In the genomic region with DNA sequence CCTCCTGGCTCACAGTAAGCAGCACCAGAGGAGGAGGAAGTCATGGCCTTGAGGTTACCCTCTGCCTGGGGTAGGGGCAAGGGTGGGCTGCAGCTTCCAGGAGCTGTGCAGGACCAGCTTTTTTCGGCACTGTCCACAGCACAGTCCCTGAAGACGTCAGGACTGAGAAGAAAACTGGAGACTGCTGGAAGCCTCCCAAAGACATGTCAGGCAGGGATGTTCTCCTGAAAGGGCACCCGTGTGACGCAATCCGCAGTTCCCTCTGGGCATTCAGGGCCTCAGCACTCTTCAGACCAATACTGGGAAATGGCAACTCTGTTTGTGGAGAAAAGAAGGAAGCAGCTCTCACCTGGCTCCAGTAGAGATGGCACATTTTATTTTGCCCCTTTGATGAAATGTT, we compare ENCODE assay signal across 14 cellular contexts.
DNase-seq lines count a peak whose midpoint lies in the region; ATAC-seq and TF ChIP-seq lines count a peak whose summit lies in the region.
"Had no signal": no experiment of that assay in that cellular context is flagged by ENCODE, and none has a peak within 500 bp of the region (broad histone marks: within the 10 kb centered on the region; RNA-seq: fewer than 3 reads in every experiment).

No MANE protein-coding gene starts in this region.

- no peaks in the 10 kb centered on the region for H3K36me3 ChIP-seq in left ventricle myocardium inferior
- H3K36me3 ChIP-seq in hepatocyte (replicated peaks; ENCODE audit: insufficient read depth, low read depth), result no peaks in the 10 kb centered on the region
- H3K36me3 ChIP-seq: SJSA1 had no signal

- 73% methylated on average over 5 of the region's 5 CpGs for WGBS in hepatocyte (ENCODE audit: low lambda C conversion rate, missing lambda C conversion rate)

- ATAC-seq in left cardiac atrium (peak; percentile 72), HG02981 (IDR thresholded peaks at IDR 0.05; ENCODE audit: unreplicated experiment) (no peak)

- no peaks in the 10 kb centered on the region for H3K9me2 ChIP-seq in hepatocyte (replicated peaks; ENCODE audit: insufficient read depth)

- DNase-seq in left cardiac atrium, result peak; percentile 43
- DNase-seq in left ventricle myocardium inferior, result no peak
- peak; percentile 60 for DNase-seq in amniotic epithelial cell (ENCODE audit: low read depth)
- peak; percentile 29 for DNase-seq in hepatocyte (ENCODE audit: low spot score)
- peak; percentile 11 for DNase-seq in stromal cell of bone marrow (ENCODE audit: low read depth)
- no peak for DNase-seq in NOMO-1 treated with DMSO at 0.1 percent for 48 hours (lab: John Stamatoyannopoulos, UW; ENCODE audit: unreplicated experiment)
- no peak for DNase-seq in UCSD-AML1 (lab: John Stamatoyannopoulos, UW; ENCODE audit: unreplicated experiment)
- DNase-seq: CD8-positive, alpha-beta memory T cell; mesenchymal stem cell; NCI-H1694 treated with DMSO at 0.1 percent for 48 hours; substantia nigra had no signal

- H3K4me3 ChIP-seq in left ventricle myocardium inferior (no peak overlapping the region), hepatocyte (no peak overlapping the region)
- H3K4me3 ChIP-seq: coronary artery, SJSA1 had no signal

- H4K20me1 ChIP-seq in hepatocyte (ENCODE audit: insufficient read depth, poor library complexity, severe bottlenecking), result no peaks in the 10 kb centered on the region

- H3K27ac ChIP-seq in left ventricle myocardium inferior (replicated peaks) (no peak overlapping the region), hepatocyte (no peak overlapping the region)
- H3K27ac ChIP-seq: coronary artery, SJSA1 had no signal

- H3K27me3 ChIP-seq in left ventricle myocardium inferior (ENCODE audit: low read depth) (no peaks in the 10 kb centered on the region), hepatocyte (no peaks in the 10 kb centered on the region)

- H3K9me3 ChIP-seq in left ventricle myocardium inferior (replicated peaks) (no peaks in the 10 kb centered on the region), hepatocyte (ENCODE audit: low read depth) (no peaks in the 10 kb centered on the region)
- H3K9me3 ChIP-seq: SJSA1 had no signal

- intact Hi-C loops in left cardiac atrium (cut with DNase I), result no loop called here
- intact Hi-C loops in left ventricle myocardium inferior (cut with micrococcal nuclease), result no loop called here

- H2AFZ ChIP-seq in hepatocyte, result no peak overlapping the region

- H3K79me2 ChIP-seq in hepatocyte, result no peaks in the 10 kb centered on the region

- H3K4me1 ChIP-seq in left ventricle myocardium inferior, result no peaks in the 10 kb centered on the region
- peaks cover 14% of the 10 kb centered on the region for H3K4me1 ChIP-seq in hepatocyte (ENCODE audit: insufficient read depth)
- H3K4me1 ChIP-seq: SJSA1 had no signal

- no peak overlapping the region for H3K4me2 ChIP-seq in hepatocyte

- TF ChIP-seq CTCF in left ventricle myocardium inferior (IDR thresholded peaks at IDR 0.05; ENCODE audit: borderline replicate concordance) (no peak), hepatocyte (IDR thresholded peaks at IDR 0.05; ENCODE audit: poor library complexity) (no peak)

Comparison
In these comparisons a context has a peak if more than half of its experiments do, and no peak if none do; other contexts are left out.
1. DNase-seq: peak in left cardiac atrium (single experiment), amniotic epithelial cell (single experiment), hepatocyte (single experiment) and stromal cell of bone marrow (single experiment); none in left ventricle myocardium inferior (single experiment), NOMO-1 treated with DMSO at 0.1 percent for 48 hours (single experiment) and UCSD-AML1 (single experiment).